In the genomic region with DNA sequence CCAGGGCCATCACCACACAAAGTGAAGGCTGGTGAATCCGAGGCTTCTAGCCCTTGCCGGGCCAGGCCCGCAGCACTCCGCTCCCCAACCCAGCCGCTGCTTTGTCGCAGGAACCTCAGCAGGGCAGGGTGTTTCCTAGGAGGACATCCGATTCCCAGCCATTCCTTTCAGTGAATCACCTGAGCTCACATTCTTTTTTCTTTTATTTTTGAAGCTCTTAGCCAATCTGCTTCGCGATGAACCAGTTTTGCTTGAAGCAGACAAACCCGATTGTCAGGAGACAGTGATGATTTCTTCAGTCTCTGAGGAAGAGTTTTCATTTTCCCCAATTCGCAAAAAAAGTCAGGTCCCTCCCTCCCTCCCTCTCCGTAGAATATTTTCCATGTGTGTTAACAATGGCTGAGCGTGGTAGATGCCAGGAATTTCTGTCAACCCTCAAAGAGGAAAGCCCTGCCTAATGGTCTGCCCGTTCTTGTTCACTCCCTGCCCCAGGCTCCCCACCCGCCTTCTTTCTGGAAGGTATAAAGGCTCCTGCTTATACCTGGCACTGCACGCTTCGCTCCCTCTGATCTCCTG, we compare ENCODE assay signal across 12 cellular contexts. TPM values are rescaled to one million over a fixed set of nuclear protein-coding genes. Genes with fewer than 3 reads are reported as not detected.
A peak's percentile ranks its signal among the peaks of the same experiment; 100 is the strongest.
DNase-seq lines count a peak whose midpoint lies in the region; FAIRE-seq and TF ChIP-seq lines count a peak whose summit lies in the region.
"Had no signal": no experiment of that assay in that cellular context is flagged by ENCODE, and none has a peak within 500 bp of the region (broad histone marks: within the 10 kb centered on the region; RNA-seq: fewer than 3 reads in every experiment).

No MANE protein-coding gene starts in this region.

- TF ChIP-seq POLR2A in tibial nerve (IDR thresholded peaks at IDR 0.05), result no peak

- H3K27me3 ChIP-seq in OCI-LY3 (ENCODE audit: low read depth, low read length) (peaks cover 8% of the 10 kb centered on the region; the same call in 1 of the 2 replicates), muscle layer of duodenum (ENCODE audit: low read depth, low read length) (no peaks in the 10 kb centered on the region), tibial nerve (no peaks in the 10 kb centered on the region)

- H3K4me3 ChIP-seq in OCI-LY3 (ENCODE audit: low read length), result no peak overlapping the region
- H3K4me3 ChIP-seq in muscle layer of duodenum (ENCODE audit: low read depth in 1 of 2, low read length in 2 of 2), result no peak overlapping the region
- H3K4me3 ChIP-seq in tibial nerve, result no peak overlapping the region

- H3K9me3 ChIP-seq in OCI-LY3 (ENCODE audit: insufficient read depth, low read length) (no peaks in the 10 kb centered on the region), muscle layer of duodenum (ENCODE audit: control insufficient read depth in 1 of 2, low read length in 2 of 2) (no peaks in the 10 kb centered on the region), tibial nerve (no peaks in the 10 kb centered on the region)

- no peaks in the 10 kb centered on the region for H3K79me2 ChIP-seq in OCI-LY3 (ENCODE audit: low read length)

- FAIRE-seq in GM19239 (lab: Jason Lieb, UNC), result no peak

- no peak overlapping the region for H3K4me3 Mint-ChIP-seq in activated CD4-positive, alpha-beta memory T cell treated with anti-CD3 and anti-CD28 coated beads for 36 hours

- 61 to 71% methylated on average over 17 of the region's 17 CpGs for WGBS in tibial nerve, 2 donors

- H4K20me1 ChIP-seq in OCI-LY3 (ENCODE audit: insufficient read depth, low read length), result no peaks in the 10 kb centered on the region

- CTCF ChIA-PET in activated CD4-positive, alpha-beta memory T cell treated with anti-CD3 and anti-CD28 coated beads for 36 hours (lab: Charles Lee), result interaction anchor here (1.5 kb wide), 1 partner anchor 202 kb away, joined by 3 read pairs; no protein-coding TSS in a partner anchor

- no peak for TF ChIP-seq CTCF in OCI-LY3 (IDR thresholded peaks at IDR 0.05; ENCODE audit: low read depth, low read length)
- TF ChIP-seq CTCF in tibial nerve (IDR thresholded peaks at IDR 0.05), result no peak

- H3K36me3 ChIP-seq in OCI-LY3 (replicated peaks; ENCODE audit: low read depth, low read length), result no peaks in the 10 kb centered on the region
- no peaks in the 10 kb centered on the region for H3K36me3 ChIP-seq in muscle layer of duodenum (ENCODE audit: control insufficient read depth in 1 of 2, insufficient read depth in 2 of 2, low read length in 2 of 2)
- no peaks in the 10 kb centered on the region for H3K36me3 ChIP-seq in tibial nerve

- no peak for TF ChIP-seq EP300 in tibial nerve (IDR thresholded peaks at IDR 0.05)

- H3K9me3 Mint-ChIP-seq in activated CD4-positive, alpha-beta memory T cell treated with anti-CD3 and anti-CD28 coated beads for 36 hours, result no peaks in the 10 kb centered on the region

- H3K27ac ChIP-seq in OCI-LY3 (ENCODE audit: low read length) (no peak overlapping the region), epithelial cell of prostate (peak overlapping the region; percentile 94), muscle layer of duodenum (ENCODE audit: low read length) (peak overlapping the region; percentile 54), tibial nerve (peak overlapping the region; percentile 0 to 84 (median 63))

- H3K36me3 Mint-ChIP-seq in activated CD4-positive, alpha-beta memory T cell treated with anti-CD3 and anti-CD28 coated beads for 36 hours, result no peaks in the 10 kb centered on the region

- H3K4me1 Mint-ChIP-seq in activated CD4-positive, alpha-beta memory T cell treated with anti-CD3 and anti-CD28 coated beads for 36 hours (ENCODE audit: low read depth), result no peaks in the 10 kb centered on the region

- no peak overlapping the region for H2AFZ ChIP-seq in OCI-LY3 (ENCODE audit: low read depth, low read length)

- peak overlapping the region; percentile 83; the same call in 1 of the 2 replicates for H3K4me2 ChIP-seq in OCI-LY3 (ENCODE audit: low read length)

- no peak overlapping the region for H3K9ac ChIP-seq in OCI-LY3 (ENCODE audit: low read length)

- peaks cover 52% of the 10 kb centered on the region for H3K4me1 ChIP-seq in OCI-LY3 (ENCODE audit: low read length)
- H3K4me1 ChIP-seq in muscle layer of duodenum (ENCODE audit: control insufficient read depth in 1 of 2, insufficient read depth in 2 of 2, low read length in 2 of 2), result peaks cover 0 to 20% of the 10 kb centered on the region in 2 donors
- H3K4me1 ChIP-seq in tibial nerve, result peaks cover 0 to 76% (median 4%) of the 10 kb centered on the region in 4 donors

- intact Hi-C loops in activated CD4-positive, alpha-beta memory T cell treated with anti-CD3 and anti-CD28 coated beads for 36 hours (cut with micrococcal nuclease), result no loop called here

- DNase-seq in epithelial cell of prostate (ENCODE audit: low read depth, low spot score), result peak; percentile 43
- no peak for DNase-seq in tibial nerve (ENCODE audit: low spot score in 2 of 2)
- no peak for DNase-seq in Kasumi-1 (lab: John Stamatoyannopoulos, UW)
- DNase-seq in pons (ENCODE audit: low spot score), result no peak
- DNase-seq in GM19239 (ENCODE audit: insufficient read length, low spot score), result no peak
- DNase-seq in activated CD4-positive, alpha-beta memory T cell treated with anti-CD3 and anti-CD28 coated beads for 36 hours, result no peak
- DNase-seq: activated CD4-positive, CD25-positive, alpha-beta regulatory T cell; COR-L47; effector CD8-positive, alpha-beta T cell; NCI-H748 treated with DMSO at 0.1 percent for 48 hours had no signal

- peaks cover 9% of the 10 kb centered on the region for H3K27me3 Mint-ChIP-seq in activated CD4-positive, alpha-beta memory T cell treated with anti-CD3 and anti-CD28 coated beads for 36 hours

- POLR2A ChIA-PET in activated CD4-positive, alpha-beta memory T cell treated with anti-CD3 and anti-CD28 coated beads for 36 hours (lab: Charles Lee), result no interaction called here

- H3K27ac Mint-ChIP-seq in activated CD4-positive, alpha-beta memory T cell treated with anti-CD3 and anti-CD28 coated beads for 36 hours, result no peak overlapping the region

RNA-seq across cellular contexts. Expression of a gene that starts 34.9 kb away (rescaled TPM):
- 100 to 1,000 TPM in 3 of 4 donors, 10 to 100 TPM in 1; 72.3 to 136 (median 127) TPM for total RNA-seq in tibial nerve
- total RNA-seq in activated CD4-positive, alpha-beta memory T cell treated with anti-CD3 and anti-CD28 coated beads for 36 hours, result not detected

Comparison
In these comparisons a context has a peak if more than half of its experiments do, and no peak if none do; other contexts are left out.
1. RNA of a gene that starts 34.9 kb away (total RNA-seq): 72.3 to 136 TPM in tibial nerve; not detected in activated CD4-positive, alpha-beta memory T cell treated with anti-CD3 and anti-CD28 coated beads for 36 hours; every median in the first group is over 10 times any median in the second.